Comparison of ENCODE assay signal across 2 cellular contexts in the genomic region with DNA sequence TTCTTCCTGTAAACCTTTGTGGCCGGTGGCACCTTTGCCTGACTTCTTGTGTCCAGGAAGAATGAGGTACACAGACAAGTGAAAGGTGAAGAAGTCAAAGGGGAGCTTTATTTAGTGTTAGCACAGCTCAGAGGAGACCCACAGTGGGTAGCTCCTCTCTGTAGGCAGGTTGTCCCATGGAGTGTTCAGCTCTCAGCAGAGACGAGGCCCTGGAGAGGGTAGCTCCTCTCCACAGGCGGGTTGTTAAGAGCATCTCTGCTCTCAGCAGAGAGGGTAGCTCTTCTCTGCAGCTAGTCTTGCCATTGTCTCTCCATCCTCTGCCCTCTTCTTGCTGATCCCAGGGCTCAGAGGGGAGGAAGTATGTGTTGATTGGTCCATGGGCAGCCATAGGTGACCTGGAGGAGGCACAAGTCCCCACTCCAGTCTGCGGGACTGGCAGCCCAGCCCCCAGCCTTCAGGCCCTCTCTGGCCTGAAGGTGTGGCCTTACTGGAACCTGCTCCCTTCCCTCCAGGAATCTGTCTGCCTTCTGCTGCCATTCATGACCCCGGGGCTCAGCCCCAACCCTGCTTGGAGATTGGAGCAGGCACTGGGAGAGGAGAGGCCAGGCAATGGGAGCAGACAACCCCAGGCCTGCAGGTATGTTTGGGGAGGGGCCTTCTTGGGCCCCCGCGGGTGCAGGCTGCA.
TF ChIP-seq lines count a peak whose summit lies in the region.

No MANE protein-coding gene starts in this region.

TF ChIP-seq in HEK293, 187 proteins besides CTCF, POLR2A, EP300 and RAD21:
- TF ChIP-seq SETDB1 (IDR thresholded peaks at IDR 0.05; ENCODE audit: insufficient read length, low read length): peak; percentile 81
- no peak for TF ChIP-seq ZSCAN4 (tag by site-specific recombination; IDR thresholded peaks at IDR 0.05)

TF ChIP-seq in K562, 482 proteins besides CTCF, POLR2A, EP300 and RAD21:
- TF ChIP-seq, protein P1, sequence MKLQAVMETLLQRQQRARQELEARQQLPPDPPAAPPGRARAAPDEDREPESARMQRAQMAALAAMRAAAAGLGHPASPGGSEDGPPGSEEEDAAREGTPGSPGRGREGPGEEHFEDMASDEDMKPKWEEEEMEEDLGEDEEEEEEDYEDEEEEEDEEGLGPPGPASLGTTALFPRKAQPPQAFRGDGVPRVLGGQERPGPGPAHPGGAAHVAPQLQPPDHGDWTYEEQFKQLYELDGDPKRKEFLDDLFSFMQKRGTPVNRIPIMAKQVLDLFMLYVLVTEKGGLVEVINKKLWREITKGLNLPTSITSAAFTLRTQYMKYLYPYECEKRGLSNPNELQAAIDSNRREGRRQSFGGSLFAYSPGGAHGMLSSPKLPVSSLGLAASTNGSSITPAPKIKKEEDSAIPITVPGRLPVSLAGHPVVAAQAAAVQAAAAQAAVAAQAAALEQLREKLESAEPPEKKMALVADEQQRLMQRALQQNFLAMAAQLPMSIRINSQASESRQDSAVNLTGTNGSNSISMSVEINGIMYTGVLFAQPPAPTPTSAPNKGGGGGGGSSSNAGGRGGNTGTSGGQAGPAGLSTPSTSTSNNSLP (IDR thresholded peaks at IDR 0.05; ENCODE audit: borderline replicate concordance, low read depth, low read length): no peak
- TF ChIP-seq MCM2 (IDR thresholded peaks at IDR 0.05; ENCODE audit: low read depth): no peak
- no peak for TF ChIP-seq MCM7 (IDR thresholded peaks at IDR 0.05)
- TF ChIP-seq, protein P2, sequence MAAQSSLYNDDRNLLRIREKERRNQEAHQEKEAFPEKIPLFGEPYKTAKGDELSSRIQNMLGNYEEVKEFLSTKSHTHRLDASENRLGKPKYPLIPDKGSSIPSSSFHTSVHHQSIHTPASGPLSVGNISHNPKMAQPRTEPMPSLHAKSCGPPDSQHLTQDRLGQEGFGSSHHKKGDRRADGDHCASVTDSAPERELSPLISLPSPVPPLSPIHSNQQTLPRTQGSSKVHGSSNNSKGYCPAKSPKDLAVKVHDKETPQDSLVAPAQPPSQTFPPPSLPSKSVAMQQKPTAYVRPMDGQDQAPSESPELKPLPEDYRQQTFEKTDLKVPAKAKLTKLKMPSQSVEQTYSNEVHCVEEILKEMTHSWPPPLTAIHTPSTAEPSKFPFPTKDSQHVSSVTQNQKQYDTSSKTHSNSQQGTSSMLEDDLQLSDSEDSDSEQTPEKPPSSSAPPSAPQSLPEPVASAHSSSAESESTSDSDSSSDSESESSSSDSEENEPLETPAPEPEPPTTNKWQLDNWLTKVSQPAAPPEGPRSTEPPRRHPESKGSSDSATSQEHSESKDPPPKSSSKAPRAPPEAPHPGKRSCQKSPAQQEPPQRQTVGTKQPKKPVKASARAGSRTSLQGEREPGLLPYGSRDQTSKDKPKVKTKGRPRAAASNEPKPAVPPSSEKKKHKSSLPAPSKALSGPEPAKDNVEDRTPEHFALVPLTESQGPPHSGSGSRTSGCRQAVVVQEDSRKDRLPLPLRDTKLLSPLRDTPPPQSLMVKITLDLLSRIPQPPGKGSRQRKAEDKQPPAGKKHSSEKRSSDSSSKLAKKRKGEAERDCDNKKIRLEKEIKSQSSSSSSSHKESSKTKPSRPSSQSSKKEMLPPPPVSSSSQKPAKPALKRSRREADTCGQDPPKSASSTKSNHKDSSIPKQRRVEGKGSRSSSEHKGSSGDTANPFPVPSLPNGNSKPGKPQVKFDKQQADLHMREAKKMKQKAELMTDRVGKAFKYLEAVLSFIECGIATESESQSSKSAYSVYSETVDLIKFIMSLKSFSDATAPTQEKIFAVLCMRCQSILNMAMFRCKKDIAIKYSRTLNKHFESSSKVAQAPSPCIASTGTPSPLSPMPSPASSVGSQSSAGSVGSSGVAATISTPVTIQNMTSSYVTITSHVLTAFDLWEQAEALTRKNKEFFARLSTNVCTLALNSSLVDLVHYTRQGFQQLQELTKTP (IDR thresholded peaks at IDR 0.05; ENCODE audit: low read depth in 1 of 2, partially characterized antibody in 2 of 2): no peak
- TF ChIP-seq, protein P3, sequence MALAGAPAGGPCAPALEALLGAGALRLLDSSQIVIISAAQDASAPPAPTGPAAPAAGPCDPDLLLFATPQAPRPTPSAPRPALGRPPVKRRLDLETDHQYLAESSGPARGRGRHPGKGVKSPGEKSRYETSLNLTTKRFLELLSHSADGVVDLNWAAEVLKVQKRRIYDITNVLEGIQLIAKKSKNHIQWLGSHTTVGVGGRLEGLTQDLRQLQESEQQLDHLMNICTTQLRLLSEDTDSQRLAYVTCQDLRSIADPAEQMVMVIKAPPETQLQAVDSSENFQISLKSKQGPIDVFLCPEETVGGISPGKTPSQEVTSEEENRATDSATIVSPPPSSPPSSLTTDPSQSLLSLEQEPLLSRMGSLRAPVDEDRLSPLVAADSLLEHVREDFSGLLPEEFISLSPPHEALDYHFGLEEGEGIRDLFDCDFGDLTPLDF (CRISPR knock-in tag; IDR thresholded peaks at IDR 0.05): no peak
- no peak for TF ChIP-seq MEIS2 (IDR thresholded peaks at IDR 0.05; ENCODE audit: partially characterized antibody)
- TF ChIP-seq TRIM24 (IDR thresholded peaks at IDR 0.05): peak in 1 of 2 experiments; percentile 48; a peak in 1 of 4 replicates
- no peak for TF ChIP-seq FIP1L1 (IDR thresholded peaks at IDR 0.05; ENCODE audit: low read depth, low read length, poor library complexity, severe bottlenecking)
- peak in 1 of 2 experiments; percentile 89; a peak in 2 of 3 replicates for TF ChIP-seq CBX3 (IDR thresholded peaks at IDR 0.05; ENCODE audit: borderline replicate concordance in 1 of 2, low read length in 2 of 2)
- TF ChIP-seq FOXP1 (CRISPR knock-in tag; IDR thresholded peaks at IDR 0.05): no peak
- peak; percentile 82 for TF ChIP-seq TRIM28 (IDR thresholded peaks at IDR 0.05)
- no peak for TF ChIP-seq CREB3 (tag; conservative IDR thresholded peaks at IDR 0.05; ENCODE audit: low read depth)
- TF ChIP-seq GABPB1 (CRISPR knock-in tag; IDR thresholded peaks at IDR 0.05): no peak
- TF ChIP-seq ZNF316 (IDR thresholded peaks at IDR 0.05): no peak
- TF ChIP-seq, protein P4, sequence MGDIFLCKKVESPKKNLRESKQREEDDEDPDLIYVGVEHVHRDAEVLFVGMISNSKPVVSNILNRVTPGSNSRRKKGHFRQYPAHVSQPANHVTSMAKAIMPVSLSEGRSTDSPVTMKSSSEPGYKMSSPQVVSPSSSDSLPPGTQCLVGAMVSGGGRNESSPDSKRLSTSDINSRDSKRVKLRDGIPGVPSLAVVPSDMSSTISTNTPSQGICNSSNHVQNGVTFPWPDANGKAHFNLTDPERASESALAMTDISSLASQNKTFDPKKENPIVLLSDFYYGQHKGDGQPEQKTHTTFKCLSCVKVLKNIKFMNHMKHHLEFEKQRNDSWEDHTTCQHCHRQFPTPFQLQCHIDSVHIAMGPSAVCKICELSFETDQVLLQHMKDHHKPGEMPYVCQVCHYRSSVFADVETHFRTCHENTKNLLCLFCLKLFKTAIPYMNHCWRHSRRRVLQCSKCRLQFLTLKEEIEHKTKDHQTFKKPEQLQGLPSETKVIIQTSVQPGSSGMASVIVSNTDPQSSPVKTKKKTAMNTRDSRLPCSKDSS (IDR thresholded peaks at IDR 0.05; ENCODE audit: low read depth, partially characterized antibody): peak; percentile 18
- no peak for TF ChIP-seq POLR2AphosphoS5 (IDR thresholded peaks at IDR 0.05; ENCODE audit: control insufficient read depth, insufficient read depth, low read depth, low read length)
- peak; percentile 45; the same call in 1 of the 2 replicates for TF ChIP-seq ZBTB33 (CRISPR knock-in tag; IDR thresholded peaks at IDR 0.05)
- peak; percentile 76; the same call in 1 of the 2 replicates for TF ChIP-seq CBX5 (IDR thresholded peaks at IDR 0.05; ENCODE audit: borderline replicate concordance, low read depth)
- TF ChIP-seq LCOR (CRISPR knock-in tag; IDR thresholded peaks at IDR 0.05): no peak
TF ChIP-seq in K562: peak in this region for 6.
